1 cellular context compared by ENCODE assay signal in the genomic region with DNA sequence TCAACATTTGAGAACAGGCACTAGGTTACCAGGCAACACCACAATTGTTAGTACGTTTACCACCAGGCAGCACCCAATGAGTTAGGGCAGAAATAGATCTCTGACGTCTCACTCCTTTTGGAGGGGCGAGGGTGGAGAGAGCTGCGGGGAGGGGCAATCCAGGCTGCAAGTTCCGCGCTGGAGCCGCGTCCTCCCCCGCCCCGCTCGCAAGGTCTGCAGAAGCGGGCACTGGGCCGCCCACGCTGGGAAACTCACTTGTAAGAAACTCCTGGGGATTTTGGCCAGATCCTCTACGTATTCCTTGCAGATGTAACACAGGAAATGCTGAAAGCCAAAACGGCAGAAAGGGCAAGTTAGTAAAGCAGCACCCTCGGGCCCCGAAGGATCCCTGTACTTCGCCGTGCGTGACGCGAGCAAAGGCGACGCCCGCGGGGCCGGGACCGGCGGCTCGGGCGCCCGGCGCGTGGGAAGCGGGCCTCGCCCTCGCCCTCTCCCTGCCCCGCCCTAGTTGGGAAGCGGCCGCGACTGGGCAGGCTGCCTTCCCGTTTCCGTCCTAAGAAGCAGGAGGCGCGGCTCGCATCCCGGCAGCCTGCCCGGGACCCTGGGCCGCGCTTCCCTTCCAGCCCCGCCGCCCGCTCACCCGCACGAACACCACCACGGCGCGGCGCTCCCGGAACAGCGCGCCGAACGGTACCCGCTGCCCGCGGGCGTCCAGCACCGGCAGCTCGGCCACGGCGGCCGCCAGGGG.
TF ChIP-seq lines count a peak whose summit lies in the region.

No MANE protein-coding gene starts in this region.

TF ChIP-seq in GM12878, 131 proteins besides CTCF, POLR2A, EP300 and RAD21 (continued from another document and continues in another):
- TF ChIP-seq SUPT20H (IDR thresholded peaks at IDR 0.05; ENCODE audit: borderline replicate concordance, control insufficient read depth, low read depth, low read length) (no peak), STAT1 (conservative IDR thresholded peaks at IDR 0.05) (no peak), NFXL1 (IDR thresholded peaks at IDR 0.05; ENCODE audit: borderline replicate concordance) (no peak), NRF1 (conservative IDR thresholded peaks at IDR 0.05; ENCODE audit: low read depth, low read length) (no peak), NR2C2 (IDR thresholded peaks at IDR 0.05; ENCODE audit: borderline replicate concordance, control insufficient read depth, insufficient read length, low read depth) (no peak), E4F1 (IDR thresholded peaks at IDR 0.05; ENCODE audit: borderline replicate concordance, partially characterized antibody) (no peak), RUNX3 (IDR thresholded peaks at IDR 0.05; ENCODE audit: low read length) (no peak), FOS (IDR thresholded peaks at IDR 0.05; ENCODE audit: borderline replicate concordance, extremely low read depth, insufficient read length) (no peak), LARP7 (IDR thresholded peaks at IDR 0.05) (peak; percentile 76), NR2F1 (conservative IDR thresholded peaks at IDR 0.05) (peak; percentile 48; the same call in 1 of the 2 replicates), KAT2A (conservative IDR thresholded peaks at IDR 0.05; ENCODE audit: control insufficient read depth, low read depth, low read length) (no peak), JUND (IDR thresholded peaks at IDR 0.05; ENCODE audit: low read depth, low read length) (no peak), MTA3 (IDR thresholded peaks at IDR 0.05; ENCODE audit: borderline replicate concordance, low read length) (no peak), USF1 (IDR thresholded peaks at IDR 0.05; ENCODE audit: borderline replicate concordance, extremely low read length, insufficient read depth, low read depth, low read length) (no peak), PAX8 (IDR thresholded peaks at IDR 0.05) (no peak), RFX5 (IDR thresholded peaks at IDR 0.05; ENCODE audit: low read depth, low read length) (no peak), EZH2 (IDR thresholded peaks at IDR 0.05; ENCODE audit: borderline replicate concordance, control insufficient read depth, low read depth, low read length) (no peak), CREB1 (IDR thresholded peaks at IDR 0.05; ENCODE audit: low read depth) (peak; percentile 14; the same call in 1 of the 2 replicates), DPF2 (IDR thresholded peaks at IDR 0.05) (peak; percentile 64), NFIC (IDR thresholded peaks at IDR 0.05; ENCODE audit: low read depth, low read length) (no peak), CBX3 (IDR thresholded peaks at IDR 0.05; ENCODE audit: borderline replicate concordance, low read depth) (no peak), CHD1 (IDR thresholded peaks at IDR 0.05; ENCODE audit: low read depth, low read length) (no peak), ETV6 (conservative IDR thresholded peaks at IDR 0.05 in 1 of 2, IDR thresholded peaks at IDR 0.05 in 1 of 2; ENCODE audit: borderline replicate concordance in 1 of 2, low read depth in 1 of 2) (no peak), CHD2 (IDR thresholded peaks at IDR 0.05; ENCODE audit: borderline replicate concordance, low read depth, low read length) (no peak), IKZF2 (IDR thresholded peaks at IDR 0.05) (peak; percentile 30 to 50; a peak in 2 of 4 replicates), E2F8 (IDR thresholded peaks at IDR 0.05; ENCODE audit: low read depth, partially characterized antibody) (no peak), POU2F2 (IDR thresholded peaks at IDR 0.05; ENCODE audit: borderline replicate concordance, low read depth, low read length) (no peak)
- TF ChIP-seq, protein P1, sequence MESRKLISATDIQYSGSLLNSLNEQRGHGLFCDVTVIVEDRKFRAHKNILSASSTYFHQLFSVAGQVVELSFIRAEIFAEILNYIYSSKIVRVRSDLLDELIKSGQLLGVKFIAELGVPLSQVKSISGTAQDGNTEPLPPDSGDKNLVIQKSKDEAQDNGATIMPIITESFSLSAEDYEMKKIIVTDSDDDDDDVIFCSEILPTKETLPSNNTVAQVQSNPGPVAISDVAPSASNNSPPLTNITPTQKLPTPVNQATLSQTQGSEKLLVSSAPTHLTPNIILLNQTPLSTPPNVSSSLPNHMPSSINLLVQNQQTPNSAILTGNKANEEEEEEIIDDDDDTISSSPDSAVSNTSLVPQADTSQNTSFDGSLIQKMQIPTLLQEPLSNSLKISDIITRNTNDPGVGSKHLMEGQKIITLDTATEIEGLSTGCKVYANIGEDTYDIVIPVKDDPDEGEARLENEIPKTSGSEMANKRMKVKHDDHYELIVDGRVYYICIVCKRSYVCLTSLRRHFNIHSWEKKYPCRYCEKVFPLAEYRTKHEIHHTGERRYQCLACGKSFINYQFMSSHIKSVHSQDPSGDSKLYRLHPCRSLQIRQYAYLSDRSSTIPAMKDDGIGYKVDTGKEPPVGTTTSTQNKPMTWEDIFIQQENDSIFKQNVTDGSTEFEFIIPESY (IDR thresholded peaks at IDR 0.05), result no peak
- TF ChIP-seq, protein P2, sequence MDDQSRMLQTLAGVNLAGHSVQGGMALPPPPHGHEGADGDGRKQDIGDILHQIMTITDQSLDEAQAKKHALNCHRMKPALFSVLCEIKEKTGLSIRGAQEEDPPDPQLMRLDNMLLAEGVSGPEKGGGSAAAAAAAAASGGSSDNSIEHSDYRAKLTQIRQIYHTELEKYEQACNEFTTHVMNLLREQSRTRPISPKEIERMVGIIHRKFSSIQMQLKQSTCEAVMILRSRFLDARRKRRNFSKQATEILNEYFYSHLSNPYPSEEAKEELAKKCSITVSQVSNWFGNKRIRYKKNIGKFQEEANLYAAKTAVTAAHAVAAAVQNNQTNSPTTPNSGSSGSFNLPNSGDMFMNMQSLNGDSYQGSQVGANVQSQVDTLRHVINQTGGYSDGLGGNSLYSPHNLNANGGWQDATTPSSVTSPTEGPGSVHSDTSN (IDR thresholded peaks at IDR 0.05; ENCODE audit: insufficient replicate concordance, low read depth, low read length), result no peak
- TF ChIP-seq, protein P3, sequence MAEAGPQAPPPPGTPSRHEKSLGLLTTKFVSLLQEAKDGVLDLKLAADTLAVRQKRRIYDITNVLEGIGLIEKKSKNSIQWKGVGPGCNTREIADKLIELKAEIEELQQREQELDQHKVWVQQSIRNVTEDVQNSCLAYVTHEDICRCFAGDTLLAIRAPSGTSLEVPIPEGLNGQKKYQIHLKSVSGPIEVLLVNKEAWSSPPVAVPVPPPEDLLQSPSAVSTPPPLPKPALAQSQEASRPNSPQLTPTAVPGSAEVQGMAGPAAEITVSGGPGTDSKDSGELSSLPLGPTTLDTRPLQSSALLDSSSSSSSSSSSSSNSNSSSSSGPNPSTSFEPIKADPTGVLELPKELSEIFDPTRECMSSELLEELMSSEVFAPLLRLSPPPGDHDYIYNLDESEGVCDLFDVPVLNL (IDR thresholded peaks at IDR 0.05; ENCODE audit: low read depth, low read length), result no peak
- TF ChIP-seq, protein P4, sequence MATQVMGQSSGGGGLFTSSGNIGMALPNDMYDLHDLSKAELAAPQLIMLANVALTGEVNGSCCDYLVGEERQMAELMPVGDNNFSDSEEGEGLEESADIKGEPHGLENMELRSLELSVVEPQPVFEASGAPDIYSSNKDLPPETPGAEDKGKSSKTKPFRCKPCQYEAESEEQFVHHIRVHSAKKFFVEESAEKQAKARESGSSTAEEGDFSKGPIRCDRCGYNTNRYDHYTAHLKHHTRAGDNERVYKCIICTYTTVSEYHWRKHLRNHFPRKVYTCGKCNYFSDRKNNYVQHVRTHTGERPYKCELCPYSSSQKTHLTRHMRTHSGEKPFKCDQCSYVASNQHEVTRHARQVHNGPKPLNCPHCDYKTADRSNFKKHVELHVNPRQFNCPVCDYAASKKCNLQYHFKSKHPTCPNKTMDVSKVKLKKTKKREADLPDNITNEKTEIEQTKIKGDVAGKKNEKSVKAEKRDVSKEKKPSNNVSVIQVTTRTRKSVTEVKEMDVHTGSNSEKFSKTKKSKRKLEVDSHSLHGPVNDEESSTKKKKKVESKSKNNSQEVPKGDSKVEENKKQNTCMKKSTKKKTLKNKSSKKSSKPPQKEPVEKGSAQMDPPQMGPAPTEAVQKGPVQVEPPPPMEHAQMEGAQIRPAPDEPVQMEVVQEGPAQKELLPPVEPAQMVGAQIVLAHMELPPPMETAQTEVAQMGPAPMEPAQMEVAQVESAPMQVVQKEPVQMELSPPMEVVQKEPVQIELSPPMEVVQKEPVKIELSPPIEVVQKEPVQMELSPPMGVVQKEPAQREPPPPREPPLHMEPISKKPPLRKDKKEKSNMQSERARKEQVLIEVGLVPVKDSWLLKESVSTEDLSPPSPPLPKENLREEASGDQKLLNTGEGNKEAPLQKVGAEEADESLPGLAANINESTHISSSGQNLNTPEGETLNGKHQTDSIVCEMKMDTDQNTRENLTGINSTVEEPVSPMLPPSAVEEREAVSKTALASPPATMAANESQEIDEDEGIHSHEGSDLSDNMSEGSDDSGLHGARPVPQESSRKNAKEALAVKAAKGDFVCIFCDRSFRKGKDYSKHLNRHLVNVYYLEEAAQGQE (IDR thresholded peaks at IDR 0.05; ENCODE audit: low read depth, low read length), result no peak
- TF ChIP-seq, protein P5, sequence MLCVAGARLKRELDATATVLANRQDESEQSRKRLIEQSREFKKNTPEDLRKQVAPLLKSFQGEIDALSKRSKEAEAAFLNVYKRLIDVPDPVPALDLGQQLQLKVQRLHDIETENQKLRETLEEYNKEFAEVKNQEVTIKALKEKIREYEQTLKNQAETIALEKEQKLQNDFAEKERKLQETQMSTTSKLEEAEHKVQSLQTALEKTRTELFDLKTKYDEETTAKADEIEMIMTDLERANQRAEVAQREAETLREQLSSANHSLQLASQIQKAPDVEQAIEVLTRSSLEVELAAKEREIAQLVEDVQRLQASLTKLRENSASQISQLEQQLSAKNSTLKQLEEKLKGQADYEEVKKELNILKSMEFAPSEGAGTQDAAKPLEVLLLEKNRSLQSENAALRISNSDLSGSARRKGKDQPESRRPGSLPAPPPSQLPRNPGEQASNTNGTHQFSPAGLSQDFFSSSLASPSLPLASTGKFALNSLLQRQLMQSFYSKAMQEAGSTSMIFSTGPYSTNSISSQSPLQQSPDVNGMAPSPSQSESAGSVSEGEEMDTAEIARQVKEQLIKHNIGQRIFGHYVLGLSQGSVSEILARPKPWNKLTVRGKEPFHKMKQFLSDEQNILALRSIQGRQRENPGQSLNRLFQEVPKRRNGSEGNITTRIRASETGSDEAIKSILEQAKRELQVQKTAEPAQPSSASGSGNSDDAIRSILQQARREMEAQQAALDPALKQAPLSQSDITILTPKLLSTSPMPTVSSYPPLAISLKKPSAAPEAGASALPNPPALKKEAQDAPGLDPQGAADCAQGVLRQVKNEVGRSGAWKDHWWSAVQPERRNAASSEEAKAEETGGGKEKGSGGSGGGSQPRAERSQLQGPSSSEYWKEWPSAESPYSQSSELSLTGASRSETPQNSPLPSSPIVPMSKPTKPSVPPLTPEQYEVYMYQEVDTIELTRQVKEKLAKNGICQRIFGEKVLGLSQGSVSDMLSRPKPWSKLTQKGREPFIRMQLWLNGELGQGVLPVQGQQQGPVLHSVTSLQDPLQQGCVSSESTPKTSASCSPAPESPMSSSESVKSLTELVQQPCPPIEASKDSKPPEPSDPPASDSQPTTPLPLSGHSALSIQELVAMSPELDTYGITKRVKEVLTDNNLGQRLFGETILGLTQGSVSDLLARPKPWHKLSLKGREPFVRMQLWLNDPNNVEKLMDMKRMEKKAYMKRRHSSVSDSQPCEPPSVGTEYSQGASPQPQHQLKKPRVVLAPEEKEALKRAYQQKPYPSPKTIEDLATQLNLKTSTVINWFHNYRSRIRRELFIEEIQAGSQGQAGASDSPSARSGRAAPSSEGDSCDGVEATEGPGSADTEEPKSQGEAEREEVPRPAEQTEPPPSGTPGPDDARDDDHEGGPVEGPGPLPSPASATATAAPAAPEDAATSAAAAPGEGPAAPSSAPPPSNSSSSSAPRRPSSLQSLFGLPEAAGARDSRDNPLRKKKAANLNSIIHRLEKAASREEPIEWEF (IDR thresholded peaks at IDR 0.05; ENCODE audit: insufficient replicate concordance, low read depth, low read length), result no peak
